Comparison of ENCODE assay signal across 8 cellular contexts in genomic region chr19:16628183-16628983, GRCh38. TPM values are rescaled to one million over a fixed set of nuclear protein-coding genes. Genes with fewer than 3 reads are reported as not detected.
DNase-seq lines count a peak whose midpoint lies in the region; TF ChIP-seq lines count a peak whose summit lies in the region.

A gene with protein sequence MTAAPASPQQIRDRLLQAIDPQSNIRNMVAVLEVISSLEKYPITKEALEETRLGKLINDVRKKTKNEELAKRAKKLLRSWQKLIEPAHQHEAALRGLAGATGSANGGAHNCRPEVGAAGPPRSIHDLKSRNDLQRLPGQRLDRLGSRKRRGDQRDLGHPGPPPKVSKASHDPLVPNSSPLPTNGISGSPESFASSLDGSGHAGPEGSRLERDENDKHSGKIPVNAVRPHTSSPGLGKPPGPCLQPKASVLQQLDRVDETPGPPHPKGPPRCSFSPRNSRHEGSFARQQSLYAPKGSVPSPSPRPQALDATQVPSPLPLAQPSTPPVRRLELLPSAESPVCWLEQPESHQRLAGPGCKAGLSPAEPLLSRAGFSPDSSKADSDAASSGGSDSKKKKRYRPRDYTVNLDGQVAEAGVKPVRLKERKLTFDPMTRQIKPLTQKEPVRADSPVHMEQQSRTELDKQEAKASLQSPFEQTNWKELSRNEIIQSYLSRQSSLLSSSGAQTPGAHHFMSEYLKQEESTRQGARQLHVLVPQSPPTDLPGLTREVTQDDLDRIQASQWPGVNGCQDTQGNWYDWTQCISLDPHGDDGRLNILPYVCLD (minus strand): TSS chr19:16628204. CDS start chr19:16627943, 261 bp downstream.

- no peak within 1 kb of the TSS for H2BK5ac ChIP-seq in H9 (ENCODE audit: insufficient read length, low read length)

- peak within 1 kb of the TSS; percentile 92 for H3K4me2 ChIP-seq in H9 (ENCODE audit: insufficient read depth, insufficient read length, low read length)
- H3K4me2 ChIP-seq in neural progenitor cell, result peak within 1 kb of the TSS; percentile 96

- in situ Hi-C loops in G401 (cut with HindIII; ENCODE audit: low sequenced_read_pairs), result no loop called here

- H3K27ac ChIP-seq in H9 (ENCODE audit: insufficient read length, low read depth, low read length), result no peak within 1 kb of the TSS
- no peak within 1 kb of the TSS for H3K27ac ChIP-seq in neural progenitor cell
- H3K27ac ChIP-seq in stomach smooth muscle (ENCODE audit: low read length), result peak within 1 kb of the TSS; percentile 87

- H3K36me3 ChIP-seq in MG63 (peaks cover 57% of the 10 kb centered on the region), neural progenitor cell (no peaks in the 10 kb centered on the region), stomach smooth muscle (ENCODE audit: control insufficient read depth in 2 of 2, insufficient read depth in 2 of 2, low read length in 2 of 2) (peaks cover 0 to 12% of the 10 kb centered on the region in 2 donors)

- no CpG with 5 or more reads among the region's 98 CpGs for whole genome bisulfite sequencing in H9 (ENCODE audit: extremely low coverage, insufficient read length, low lambda C conversion rate)

- H3K79me1 ChIP-seq in H9 (ENCODE audit: insufficient read depth, low read depth, low read length, poor library complexity, severe bottlenecking), result peaks cover 2% of the 10 kb centered on the region

- H3K4me3 ChIP-seq in MG63 (peak within 1 kb of the TSS; percentile 93), foreskin fibroblast (ENCODE audit: low read depth in 1 of 2, low read length in 2 of 2) (peak within 1 kb of the TSS; percentile 93 to 97), neural progenitor cell (peak within 1 kb of the TSS; percentile 80), stomach smooth muscle (ENCODE audit: low read length in 2 of 2) (peak within 1 kb of the TSS; percentile 83 to 92)

- H3K27me3 ChIP-seq in H9 (ENCODE audit: insufficient read depth, low read length) (no peaks in the 10 kb centered on the region), MG63 (no peaks in the 10 kb centered on the region), neural progenitor cell (no peaks in the 10 kb centered on the region), stomach smooth muscle (ENCODE audit: control insufficient read depth in 1 of 2, insufficient read depth in 2 of 2, low read length in 2 of 2) (no peaks in the 10 kb centered on the region)

- H2BK20ac ChIP-seq in H9 (ENCODE audit: low read depth, low read length, poor library complexity, severe bottlenecking), result no peak within 1 kb of the TSS

- peak; percentile 95 for DNase-seq in G401 (ENCODE audit: low spot score)
- peak; percentile 94 for DNase-seq in H9
- peak; percentile 93 for DNase-seq in MG63
- DNase-seq in SHP77 (lab: John Stamatoyannopoulos, UW), result peak; percentile 98
- peak; percentile 97 for DNase-seq in activated gamma-delta T cell (lab: John Stamatoyannopoulos, UW)
- peak; percentile 94 to 98 for DNase-seq in foreskin fibroblast
- DNase-seq in neural progenitor cell (ENCODE audit: low spot score), result peak; percentile 98

- peak within 1 kb of the TSS; percentile 73 for H3K9ac ChIP-seq in H9 (ENCODE audit: extremely low read depth, insufficient read length, low read length)
- H3K9ac ChIP-seq in neural progenitor cell, result peak within 1 kb of the TSS; percentile 91
- peak within 1 kb of the TSS; percentile 88 to 92 for H3K9ac ChIP-seq in stomach smooth muscle (ENCODE audit: low read length in 2 of 2)

- H4K8ac ChIP-seq in H9 (replicated peaks; ENCODE audit: insufficient read length, low read depth, low read length), result no peak within 1 kb of the TSS

- peaks cover 9% of the 10 kb centered on the region for H3K23me2 ChIP-seq in H9 (ENCODE audit: insufficient read length, low read depth, low read length, poor library complexity, severe bottlenecking)

- peak within 1 kb of the TSS; percentile 7; the same call in 1 of the 2 replicates for H3K14ac ChIP-seq in H9 (ENCODE audit: insufficient read depth, low read length)

- no peak within 1 kb of the TSS for H2AK5ac ChIP-seq in H9 (ENCODE audit: insufficient read length, low read length)

- peaks cover 26% of the 10 kb centered on the region for H3F3A ChIP-seq in neural progenitor cell (ENCODE audit: low read depth)

- no peaks in the 10 kb centered on the region for H4K20me1 ChIP-seq in H9 (ENCODE audit: control insufficient read depth, insufficient read depth, insufficient read length)
- H4K20me1 ChIP-seq in neural progenitor cell (ENCODE audit: low read depth), result peaks cover 63% of the 10 kb centered on the region

- H3K4me1 ChIP-seq in H9 (ENCODE audit: insufficient read depth, low read length), result no peaks in the 10 kb centered on the region
- H3K4me1 ChIP-seq in neural progenitor cell, result peaks cover 11% of the 10 kb centered on the region
- H3K4me1 ChIP-seq in stomach smooth muscle (ENCODE audit: control insufficient read depth, insufficient read depth, low read length), result peaks cover 21% of the 10 kb centered on the region

- no peak within 1 kb of the TSS for H2BK120ac ChIP-seq in H9 (ENCODE audit: low read depth, low read length, poor library complexity, severe bottlenecking)

- TF ChIP-seq CTCF in H9 (conservative IDR thresholded peaks at IDR 0.05), result no peak
- TF ChIP-seq CTCF in foreskin fibroblast (IDR thresholded peaks at IDR 0.05; ENCODE audit: low read depth, low read length), result no peak
- TF ChIP-seq CTCF in neural progenitor cell (IDR thresholded peaks at IDR 0.05), result no peak

- H3K27me3 Mint-ChIP-seq in H9 (ENCODE audit: low read depth) (no peaks in the 10 kb centered on the region), neural progenitor cell (ENCODE audit: insufficient read depth, low read depth) (peaks cover 8% of the 10 kb centered on the region)

- no peak within 1 kb of the TSS for H3K23ac ChIP-seq in H9 (ENCODE audit: insufficient read length, low read depth, low read length)

- H3T11ph ChIP-seq in H9 (ENCODE audit: low read length), result no peak within 1 kb of the TSS

- no peaks in the 10 kb centered on the region for H3K9me3 ChIP-seq in H9 (ENCODE audit: control insufficient read depth, low read depth, low read length)
- H3K9me3 ChIP-seq in MG63, result no peaks in the 10 kb centered on the region
- no peaks in the 10 kb centered on the region for H3K9me3 ChIP-seq in neural progenitor cell (ENCODE audit: low read depth)
- H3K9me3 ChIP-seq in stomach smooth muscle (ENCODE audit: control insufficient read depth in 2 of 2, low read length in 2 of 2), result no peaks in the 10 kb centered on the region

- H2BK12ac ChIP-seq in H9 (ENCODE audit: insufficient read length, low read depth, low read length), result no peak within 1 kb of the TSS

- no peak within 1 kb of the TSS for H4K91ac ChIP-seq in H9 (ENCODE audit: insufficient read length, low read depth, low read length)

- H3K9me3 Mint-ChIP-seq in H9 (no peaks in the 10 kb centered on the region), neural progenitor cell (no peaks in the 10 kb centered on the region)

- no peak within 1 kb of the TSS for H3K56ac ChIP-seq in H9 (ENCODE audit: insufficient read length, low read depth, low read length)

- H3K4me1 Mint-ChIP-seq in H9 (peaks cover 28 to 30% of the 10 kb centered on the region in 2 experiments), neural progenitor cell (peaks cover 23% of the 10 kb centered on the region)

- no peak within 1 kb of the TSS for H3K4ac ChIP-seq in H9 (ENCODE audit: low read depth, low read length)

- H3K18ac ChIP-seq in H9 (ENCODE audit: insufficient read length, low read depth, low read length), result no peak within 1 kb of the TSS

- H3K4me3 Mint-ChIP-seq in H9 (peak within 1 kb of the TSS; percentile 97), neural progenitor cell (peak within 1 kb of the TSS; percentile 96)

- H4K5ac ChIP-seq in H9 (ENCODE audit: insufficient read length, low read depth, low read length), result no peak within 1 kb of the TSS

- H3K27ac Mint-ChIP-seq in H9 (peak within 1 kb of the TSS; percentile 96 to 99 (median 99)), neural progenitor cell (peak within 1 kb of the TSS; percentile 82)

- H3K36me3 Mint-ChIP-seq in H9 (ENCODE audit: insufficient read depth in 1 of 3, low read depth in 3 of 3) (peaks cover 5 to 25% (median 17%) of the 10 kb centered on the region in 3 experiments; a peak in 5 of 7 replicates), neural progenitor cell (peaks cover 7% of the 10 kb centered on the region)

- H3K79me2 ChIP-seq in H9 (ENCODE audit: insufficient read depth, low read length) (peaks cover 27% of the 10 kb centered on the region; the same call in 1 of the 2 replicates), neural progenitor cell (ENCODE audit: low read depth) (peaks cover 44% of the 10 kb centered on the region)

- H2AFZ ChIP-seq in H9 (ENCODE audit: low read length), result no peak within 1 kb of the TSS
- H2AFZ ChIP-seq in neural progenitor cell (replicated peaks), result peak within 1 kb of the TSS; percentile 63

- no peak within 1 kb of the TSS for H2BK15ac ChIP-seq in H9 (ENCODE audit: low read depth, low read length)

RNA-seq across cellular contexts. Expression of the gene that starts here (rescaled TPM):
- 10.7 and 13.6 TPM in 2 replicates for total RNA-seq in G401 (2014; rRNA removed; shearing (Covaris generic))
- total RNA-seq in H9 (2021) (11.4 and 13.0 TPM in 2 replicates), neural progenitor cell (ENCODE audit: low replicate concordance) (7.4 and 8.6 TPM in 2 replicates)
- total RNA-seq in MG63 (2014; rRNA removed; shearing (Covaris generic); ENCODE audit: low replicate concordance), result 10.5 and 10.9 TPM in 2 replicates
